In the genomic region with DNA sequence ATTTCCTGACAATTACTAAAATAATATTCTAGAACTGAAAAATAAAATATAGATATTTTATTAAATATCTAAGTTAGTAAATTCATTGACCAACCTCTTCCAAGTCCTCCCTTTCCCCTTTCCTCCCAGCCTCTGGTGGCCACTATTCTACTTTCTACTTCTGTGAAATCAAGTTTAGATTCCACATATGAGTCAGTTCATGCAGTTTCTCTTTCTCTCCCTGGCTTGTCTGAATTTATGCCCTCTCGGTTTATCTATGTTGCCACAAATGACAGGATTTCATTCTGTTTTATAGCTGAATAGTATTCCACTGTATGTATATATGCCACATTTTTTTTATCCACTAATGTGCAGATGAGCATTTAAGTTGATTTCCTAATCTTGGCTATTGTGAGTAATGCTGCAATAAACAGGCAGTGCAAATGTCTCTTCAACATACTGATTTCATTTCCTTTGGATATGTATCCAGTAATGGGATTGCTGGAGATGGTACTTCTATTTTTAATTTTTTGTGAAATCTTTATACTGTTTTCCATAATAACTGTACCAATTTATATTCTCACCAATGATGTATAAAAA, we compare ENCODE assay signal across 11 cellular contexts. TPM values are rescaled to one million over a fixed set of nuclear protein-coding genes. Genes with fewer than 3 reads are reported as not detected.
DNase-seq lines count a peak whose midpoint lies in the region; ATAC-seq, FAIRE-seq and TF ChIP-seq lines count a peak whose summit lies in the region.
"Had no signal": no experiment of that assay in that cellular context is flagged by ENCODE, and none has a peak within 500 bp of the region (broad histone marks: within the 10 kb centered on the region; RNA-seq: fewer than 3 reads in every experiment).

No MANE protein-coding gene starts in this region.

- H3K27ac Mint-ChIP-seq in activated naive CD8-positive, alpha-beta T cell treated with anti-CD3 and anti-CD28 coated beads for 36 hours: no peak overlapping the region
- no peak overlapping the region for H3K27ac Mint-ChIP-seq in WTC11

- ATAC-seq in GM19351 (IDR thresholded peaks at IDR 0.05; ENCODE audit: unreplicated experiment): peak; percentile 98
- peak; percentile 90 for ATAC-seq in HG02943 (IDR thresholded peaks at IDR 0.05; ENCODE audit: low read depth, unreplicated experiment)
- ATAC-seq in WTC11: no peak

- DNase-seq in GM06990 (ENCODE audit: extremely low read depth, insufficient read length): no peak
- DNase-seq in activated naive CD8-positive, alpha-beta T cell treated with anti-CD3 and anti-CD28 coated beads for 36 hours: peak; percentile 17
- DNase-seq in WTC11 (ENCODE audit: low spot score): no peak
- no peak for DNase-seq in small intestine
- no peak for DNase-seq in activated CD4-positive, CD25-positive, alpha-beta regulatory T cell treated with anti-CD3 and anti-CD28 coated beads, Interleukin-2, amount 50 U/mL, for 72 hours
- DNase-seq in stimulated activated naive CD4-positive, alpha-beta T cell treated with Interleukin-2 at 50 U/mL for 16 hours (lab: John Stamatoyannopoulos, UW): no peak
- DNase-seq: H7 had no signal

- TF ChIP-seq CTCF in GM06990 (IDR thresholded peaks at IDR 0.05; ENCODE audit: insufficient read depth, low read length, poor library complexity, severe bottlenecking) (peak; percentile 4), WTC11 (IDR thresholded peaks at IDR 0.05) (no peak)

- no peaks in the 10 kb centered on the region for H3K27me3 ChIP-seq in GM06990 (replicated peaks; ENCODE audit: control insufficient read depth, insufficient read depth, low read length)
- H3K27me3 ChIP-seq in small intestine (ENCODE audit: control insufficient read depth in 2 of 2, insufficient read depth in 2 of 2, low read length in 2 of 2): no peaks in the 10 kb centered on the region

- H3K4me1 Mint-ChIP-seq in activated naive CD8-positive, alpha-beta T cell treated with anti-CD3 and anti-CD28 coated beads for 36 hours: peaks cover 9% of the 10 kb centered on the region
- no peaks in the 10 kb centered on the region for H3K4me1 Mint-ChIP-seq in WTC11

- H3K36me3 Mint-ChIP-seq in activated naive CD8-positive, alpha-beta T cell treated with anti-CD3 and anti-CD28 coated beads for 36 hours: no peaks in the 10 kb centered on the region
- H3K36me3 Mint-ChIP-seq in WTC11: no peaks in the 10 kb centered on the region

- H3K27me3 Mint-ChIP-seq in activated naive CD8-positive, alpha-beta T cell treated with anti-CD3 and anti-CD28 coated beads for 36 hours: no peaks in the 10 kb centered on the region
- H3K27me3 Mint-ChIP-seq in WTC11 (ENCODE audit: low read depth): no peaks in the 10 kb centered on the region

- H3K4me1 ChIP-seq in small intestine (ENCODE audit: control insufficient read depth in 2 of 2, insufficient read depth in 1 of 2, low read depth in 1 of 2, low read length in 1 of 2): no peaks in the 10 kb centered on the region

- H3K27ac ChIP-seq in small intestine (ENCODE audit: low read depth in 1 of 2, low read length in 1 of 2): no peak overlapping the region
- H3K27ac ChIP-seq: C4-2B, VCaP had no signal

- POLR2A ChIA-PET in WTC11 (lab: Charles Lee): no interaction called here

- H3K4me3 Mint-ChIP-seq in activated naive CD8-positive, alpha-beta T cell treated with anti-CD3 and anti-CD28 coated beads for 36 hours: no peak overlapping the region
- H3K4me3 Mint-ChIP-seq in WTC11: no peak overlapping the region

- H3K4me3 ChIP-seq in GM06990 (replicated peaks; ENCODE audit: low read depth, low read length) (no peak overlapping the region), small intestine (ENCODE audit: low read depth in 1 of 2, low read length in 2 of 2) (no peak overlapping the region)

- H3K36me3 ChIP-seq in GM06990 (ENCODE audit: control insufficient read depth, insufficient read depth, low read length): no peaks in the 10 kb centered on the region
- no peaks in the 10 kb centered on the region for H3K36me3 ChIP-seq in small intestine (ENCODE audit: control insufficient read depth in 2 of 2, insufficient read depth in 2 of 2, low read length in 2 of 2)

- H3K9me3 Mint-ChIP-seq in activated naive CD8-positive, alpha-beta T cell treated with anti-CD3 and anti-CD28 coated beads for 36 hours: no peaks in the 10 kb centered on the region
- no peaks in the 10 kb centered on the region for H3K9me3 Mint-ChIP-seq in WTC11

- H3K9me3 ChIP-seq in small intestine (ENCODE audit: control insufficient read depth, low read depth): no peaks in the 10 kb centered on the region

- 58 to 72% (median 60%) methylated on average over 1 of the region's 1 CpG for WGBS in small intestine, 3 donors

- CTCF ChIA-PET in WTC11 (lab: Charles Lee): no interaction called here

- FAIRE-seq in small intestine (lab: Jason Lieb, UNC): no peak

TF ChIP-seq in WTC11, 78 proteins besides CTCF, POLR2A, EP300 and RAD21 (continues in another document):
- TF ChIP-seq SMAD4 (CRISPR knock-in tag; IDR thresholded peaks at IDR 0.05) (no peak), NR3C1 (CRISPR knock-in tag; conservative IDR thresholded peaks at IDR 0.05; ENCODE audit: low read depth) (no peak), RORB (CRISPR knock-in tag; IDR thresholded peaks at IDR 0.05) (no peak), ZNF416 (CRISPR knock-in tag; IDR thresholded peaks at IDR 0.05) (no peak), ZNF121 (CRISPR knock-in tag; IDR thresholded peaks at IDR 0.05) (no peak), SP1 (CRISPR knock-in tag; conservative IDR thresholded peaks at IDR 0.05) (no peak), RELA (CRISPR knock-in tag; IDR thresholded peaks at IDR 0.05; ENCODE audit: borderline replicate concordance) (no peak), MYBL2 (CRISPR knock-in tag; IDR thresholded peaks at IDR 0.05) (no peak)
- TF ChIP-seq, protein P1, sequence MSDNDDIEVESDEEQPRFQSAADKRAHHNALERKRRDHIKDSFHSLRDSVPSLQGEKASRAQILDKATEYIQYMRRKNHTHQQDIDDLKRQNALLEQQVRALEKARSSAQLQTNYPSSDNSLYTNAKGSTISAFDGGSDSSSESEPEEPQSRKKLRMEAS (CRISPR knock-in tag; IDR thresholded peaks at IDR 0.05): no peak
- TF ChIP-seq, protein P2, sequence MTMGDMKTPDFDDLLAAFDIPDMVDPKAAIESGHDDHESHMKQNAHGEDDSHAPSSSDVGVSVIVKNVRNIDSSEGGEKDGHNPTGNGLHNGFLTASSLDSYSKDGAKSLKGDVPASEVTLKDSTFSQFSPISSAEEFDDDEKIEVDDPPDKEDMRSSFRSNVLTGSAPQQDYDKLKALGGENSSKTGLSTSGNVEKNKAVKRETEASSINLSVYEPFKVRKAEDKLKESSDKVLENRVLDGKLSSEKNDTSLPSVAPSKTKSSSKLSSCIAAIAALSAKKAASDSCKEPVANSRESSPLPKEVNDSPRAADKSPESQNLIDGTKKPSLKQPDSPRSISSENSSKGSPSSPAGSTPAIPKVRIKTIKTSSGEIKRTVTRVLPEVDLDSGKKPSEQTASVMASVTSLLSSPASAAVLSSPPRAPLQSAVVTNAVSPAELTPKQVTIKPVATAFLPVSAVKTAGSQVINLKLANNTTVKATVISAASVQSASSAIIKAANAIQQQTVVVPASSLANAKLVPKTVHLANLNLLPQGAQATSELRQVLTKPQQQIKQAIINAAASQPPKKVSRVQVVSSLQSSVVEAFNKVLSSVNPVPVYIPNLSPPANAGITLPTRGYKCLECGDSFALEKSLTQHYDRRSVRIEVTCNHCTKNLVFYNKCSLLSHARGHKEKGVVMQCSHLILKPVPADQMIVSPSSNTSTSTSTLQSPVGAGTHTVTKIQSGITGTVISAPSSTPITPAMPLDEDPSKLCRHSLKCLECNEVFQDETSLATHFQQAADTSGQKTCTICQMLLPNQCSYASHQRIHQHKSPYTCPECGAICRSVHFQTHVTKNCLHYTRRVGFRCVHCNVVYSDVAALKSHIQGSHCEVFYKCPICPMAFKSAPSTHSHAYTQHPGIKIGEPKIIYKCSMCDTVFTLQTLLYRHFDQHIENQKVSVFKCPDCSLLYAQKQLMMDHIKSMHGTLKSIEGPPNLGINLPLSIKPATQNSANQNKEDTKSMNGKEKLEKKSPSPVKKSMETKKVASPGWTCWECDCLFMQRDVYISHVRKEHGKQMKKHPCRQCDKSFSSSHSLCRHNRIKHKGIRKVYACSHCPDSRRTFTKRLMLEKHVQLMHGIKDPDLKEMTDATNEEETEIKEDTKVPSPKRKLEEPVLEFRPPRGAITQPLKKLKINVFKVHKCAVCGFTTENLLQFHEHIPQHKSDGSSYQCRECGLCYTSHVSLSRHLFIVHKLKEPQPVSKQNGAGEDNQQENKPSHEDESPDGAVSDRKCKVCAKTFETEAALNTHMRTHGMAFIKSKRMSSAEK (CRISPR knock-in tag; IDR thresholded peaks at IDR 0.05; ENCODE audit: borderline replicate concordance): no peak
- TF ChIP-seq, protein P3, sequence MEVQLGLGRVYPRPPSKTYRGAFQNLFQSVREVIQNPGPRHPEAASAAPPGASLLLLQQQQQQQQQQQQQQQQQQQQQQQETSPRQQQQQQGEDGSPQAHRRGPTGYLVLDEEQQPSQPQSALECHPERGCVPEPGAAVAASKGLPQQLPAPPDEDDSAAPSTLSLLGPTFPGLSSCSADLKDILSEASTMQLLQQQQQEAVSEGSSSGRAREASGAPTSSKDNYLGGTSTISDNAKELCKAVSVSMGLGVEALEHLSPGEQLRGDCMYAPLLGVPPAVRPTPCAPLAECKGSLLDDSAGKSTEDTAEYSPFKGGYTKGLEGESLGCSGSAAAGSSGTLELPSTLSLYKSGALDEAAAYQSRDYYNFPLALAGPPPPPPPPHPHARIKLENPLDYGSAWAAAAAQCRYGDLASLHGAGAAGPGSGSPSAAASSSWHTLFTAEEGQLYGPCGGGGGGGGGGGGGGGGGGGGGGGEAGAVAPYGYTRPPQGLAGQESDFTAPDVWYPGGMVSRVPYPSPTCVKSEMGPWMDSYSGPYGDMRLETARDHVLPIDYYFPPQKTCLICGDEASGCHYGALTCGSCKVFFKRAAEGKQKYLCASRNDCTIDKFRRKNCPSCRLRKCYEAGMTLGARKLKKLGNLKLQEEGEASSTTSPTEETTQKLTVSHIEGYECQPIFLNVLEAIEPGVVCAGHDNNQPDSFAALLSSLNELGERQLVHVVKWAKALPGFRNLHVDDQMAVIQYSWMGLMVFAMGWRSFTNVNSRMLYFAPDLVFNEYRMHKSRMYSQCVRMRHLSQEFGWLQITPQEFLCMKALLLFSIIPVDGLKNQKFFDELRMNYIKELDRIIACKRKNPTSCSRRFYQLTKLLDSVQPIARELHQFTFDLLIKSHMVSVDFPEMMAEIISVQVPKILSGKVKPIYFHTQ (CRISPR knock-in tag; IDR thresholded peaks at IDR 0.05): no peak
- TF ChIP-seq, protein P4, sequence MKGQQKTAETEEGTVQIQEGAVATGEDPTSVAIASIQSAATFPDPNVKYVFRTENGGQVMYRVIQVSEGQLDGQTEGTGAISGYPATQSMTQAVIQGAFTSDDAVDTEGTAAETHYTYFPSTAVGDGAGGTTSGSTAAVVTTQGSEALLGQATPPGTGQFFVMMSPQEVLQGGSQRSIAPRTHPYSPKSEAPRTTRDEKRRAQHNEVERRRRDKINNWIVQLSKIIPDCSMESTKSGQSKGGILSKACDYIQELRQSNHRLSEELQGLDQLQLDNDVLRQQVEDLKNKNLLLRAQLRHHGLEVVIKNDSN (CRISPR knock-in tag; IDR thresholded peaks at IDR 0.05): no peak

RNA-seq across cellular contexts. Expression of a gene that starts 52.3 kb away (rescaled TPM):
- total RNA-seq in activated naive CD8-positive, alpha-beta T cell treated with anti-CD3 and anti-CD28 coated beads for 36 hours: 10 to 100 TPM; 79.7 to 80.7 TPM
- 34.1 to 37.5 TPM (median 34.4 TPM) in 3 replicates for total RNA-seq in WTC11 (2021)
- polyA plus RNA-seq in small intestine: 1 to 10 TPM; 2.7 to 7.8 (median 4.0) TPM
